In the genomic region with DNA sequence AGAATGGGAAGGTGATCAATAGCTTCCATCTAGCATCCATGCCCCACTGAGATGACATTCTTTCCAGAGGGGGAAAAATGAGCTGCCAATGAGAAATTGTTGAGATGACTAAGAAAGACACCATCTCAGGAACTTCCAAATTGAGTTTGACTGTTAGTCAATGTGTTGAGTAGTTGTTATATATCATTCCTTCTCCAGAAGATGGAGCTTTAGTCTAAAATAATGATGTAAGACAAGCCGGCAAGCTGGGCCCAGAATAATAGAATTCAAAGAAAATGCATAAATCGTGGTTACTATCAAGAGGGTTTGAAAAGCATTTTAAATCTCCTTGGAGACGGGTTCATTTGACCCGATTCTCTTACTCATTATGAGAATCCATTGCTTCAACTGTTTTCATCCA, we compare ENCODE assay signal across 8 cellular contexts.
DNase-seq lines count a peak whose midpoint lies in the region; ATAC-seq and TF ChIP-seq lines count a peak whose summit lies in the region.

No MANE protein-coding gene starts in this region.

- H3K4me3 ChIP-seq in CD8-positive, alpha-beta T cell (ENCODE audit: low read depth, low read length) = no peak overlapping the region

- H3K36me3 ChIP-seq in CD8-positive, alpha-beta T cell (ENCODE audit: insufficient read depth, low read length) = no peaks in the 10 kb centered on the region

- intact Hi-C loops in CD8-positive, alpha-beta T cell (cut with DNase I, micrococcal nuclease) = loop anchor here (1.0 to 5.0 kb wide), 5 partner anchors 59 to 602 kb away; no protein-coding TSS in a partner anchor
- intact Hi-C loops in activated B cell treated with CpG ODN at 0.5 μM for 24 hours (cut with micrococcal nuclease) (loop anchor here (1.0 to 5.0 kb wide), 3 partner anchors 67 to 422 kb away; no protein-coding TSS in a partner anchor), sciatic nerve (cut with DNase I) (no loop called here)

- CTCF ChIA-PET in CD8-positive, alpha-beta T cell (lab: Charles Lee) = interaction anchor here (0.6 to 7.0 kb wide), 26 partner anchors 9 to 444 kb away, joined by 3 to 147 read pairs (median 4); partner anchors contain the start of gene ATF7IP2
- CTCF ChIA-PET in activated B cell treated with CpG ODN at 0.5 μM for 24 hours (lab: Charles Lee) = interaction anchor here (0.6 to 4.3 kb wide), 12 partner anchors 11 to 423 kb away, joined by 3 to 54 read pairs (median 4); no protein-coding TSS in a partner anchor

- no peaks in the 10 kb centered on the region for H3K9me3 Mint-ChIP-seq in CD8-positive, alpha-beta T cell
- no peaks in the 10 kb centered on the region for H3K9me3 Mint-ChIP-seq in activated B cell treated with CpG ODN at 0.5 μM for 24 hours

- H3K27ac ChIP-seq in CD8-positive, alpha-beta T cell (ENCODE audit: low read depth, low read length) = no peak overlapping the region

- TF ChIP-seq CTCF in CD8-positive, alpha-beta T cell (IDR thresholded peaks at IDR 0.05) = peak; percentile 68
- no peak for TF ChIP-seq CTCF in activated B cell treated with CpG ODN at 0.5 μM for 24 hours (IDR thresholded peaks at IDR 0.05)

- no peaks in the 10 kb centered on the region for H3K36me3 Mint-ChIP-seq in CD8-positive, alpha-beta T cell
- no peaks in the 10 kb centered on the region for H3K36me3 Mint-ChIP-seq in activated B cell treated with CpG ODN at 0.5 μM for 24 hours (ENCODE audit: low read depth)

- peaks cover 22% of the 10 kb centered on the region for H3K4me1 Mint-ChIP-seq in CD8-positive, alpha-beta T cell (ENCODE audit: low read depth)
- peaks cover 22% of the 10 kb centered on the region for H3K4me1 Mint-ChIP-seq in activated B cell treated with CpG ODN at 0.5 μM for 24 hours

- peak; percentile 46 for ATAC-seq in CD8-positive, alpha-beta T cell
- no peak for ATAC-seq in activated B cell treated with CpG ODN at 0.5 μM for 24 hours (ENCODE audit: low read depth)
- ATAC-seq in sciatic nerve = no peak
- ATAC-seq in GM21528 (IDR thresholded peaks at IDR 0.05; ENCODE audit: low FRiP score, unreplicated experiment) = no peak
- ATAC-seq in GM21825 (IDR thresholded peaks at IDR 0.05; ENCODE audit: unreplicated experiment) = no peak

- H3K9me3 ChIP-seq in CD8-positive, alpha-beta T cell (ENCODE audit: low read length) = no peaks in the 10 kb centered on the region

- H3K4me1 ChIP-seq in CD8-positive, alpha-beta T cell (ENCODE audit: insufficient read depth, low read length) = peaks cover 5% of the 10 kb centered on the region

- POLR2A ChIA-PET in CD8-positive, alpha-beta T cell (lab: Charles Lee) = interaction anchor here (0.6 to 1.4 kb wide), 5 partner anchors 14 to 424 kb away, joined by 3 to 9 read pairs (median 6); partner anchors contain the start of gene ATF7IP2
- POLR2A ChIA-PET in activated B cell treated with CpG ODN at 0.5 μM for 24 hours (lab: Charles Lee) = interaction anchor here (0.7 to 2.8 kb wide), 7 partner anchors 8 to 195 kb away, joined by 3 to 16 read pairs (median 4); no protein-coding TSS in a partner anchor

- H3K27me3 ChIP-seq in CD8-positive, alpha-beta T cell (ENCODE audit: insufficient read depth, low read length) = no peaks in the 10 kb centered on the region

- no peaks in the 10 kb centered on the region for H3K27me3 Mint-ChIP-seq in CD8-positive, alpha-beta T cell (ENCODE audit: low read depth)
- H3K27me3 Mint-ChIP-seq in activated B cell treated with CpG ODN at 0.5 μM for 24 hours = no peaks in the 10 kb centered on the region

- H3K4me3 Mint-ChIP-seq in CD8-positive, alpha-beta T cell = no peak overlapping the region
- no peak overlapping the region for H3K4me3 Mint-ChIP-seq in activated B cell treated with CpG ODN at 0.5 μM for 24 hours

- DNase-seq in CD8-positive, alpha-beta T cell = no peak
- DNase-seq in H4 (ENCODE audit: low spot score) (peak; percentile 14), activated B cell treated with CpG ODN at 0.5 μM for 24 hours (no peak), kidney tubule cell (ENCODE audit: low spot score) (peak; percentile 57), sciatic nerve (ENCODE audit: low spot score) (no peak)
- no peak for DNase-seq in stimulated activated CD4-positive, alpha-beta T cell treated with anti-CD3 and anti-CD28 coated beads, Interleukin-4, amount 100 ng/mL, for 1 hour

- no peak overlapping the region for H3K27ac Mint-ChIP-seq in CD8-positive, alpha-beta T cell
- peak overlapping the region; percentile 63 for H3K27ac Mint-ChIP-seq in activated B cell treated with CpG ODN at 0.5 μM for 24 hours

Comparison
In these comparisons a context has a peak if more than half of its experiments do, and no peak if none do; other contexts are left out.
1. DNase-seq: peak in H4 (single experiment) and kidney tubule cell (single experiment); none in CD8-positive, alpha-beta T cell (0 of 7), activated B cell treated with CpG ODN at 0.5 μM for 24 hours (single experiment), sciatic nerve (single experiment) and stimulated activated CD4-positive, alpha-beta T cell treated with anti-CD3 and anti-CD28 coated beads, Interleukin-4, amount 100 ng/mL, for 1 hour (single experiment).